In the genomic region with DNA sequence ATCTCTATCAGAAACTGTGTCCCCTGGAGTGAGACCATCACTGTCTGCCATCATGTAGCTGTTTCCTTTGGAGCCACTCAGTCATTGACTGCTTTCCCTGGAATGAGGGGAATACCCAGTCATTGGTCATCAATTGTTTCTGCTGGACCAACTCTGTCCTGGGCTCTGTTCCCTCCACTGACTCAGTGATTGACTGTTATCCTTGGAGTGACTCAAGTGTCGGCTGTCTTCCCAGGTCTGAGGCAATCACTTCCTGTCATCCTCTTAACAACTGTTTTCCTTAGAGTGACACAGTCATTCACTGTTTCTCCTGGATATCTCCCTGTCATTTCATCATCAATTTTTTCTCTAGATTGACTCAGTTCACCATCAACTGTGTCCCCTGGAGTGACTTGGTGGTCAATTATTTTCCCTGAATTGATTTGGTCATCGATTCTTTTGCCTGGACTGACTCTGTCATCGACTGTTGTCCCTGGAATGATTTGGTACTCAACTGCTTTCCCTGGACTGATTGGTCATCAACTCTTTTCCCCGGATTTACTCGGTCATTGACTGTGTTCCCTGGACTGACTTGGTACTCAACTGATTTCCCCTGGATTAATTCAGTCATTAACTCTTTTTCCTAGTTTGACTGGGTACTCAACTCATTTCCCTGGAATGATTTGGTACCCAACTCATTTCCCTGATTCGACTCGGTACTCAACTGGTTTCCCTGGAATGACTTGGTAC, we compare ENCODE assay signal across 13 cellular contexts.
A peak's percentile ranks its signal among the peaks of the same experiment; 100 is the strongest.
DNase-seq lines count a peak whose midpoint lies in the region; TF ChIP-seq lines count a peak whose summit lies in the region.
"Had no signal": no experiment of that assay in that cellular context is flagged by ENCODE, and none has a peak within 500 bp of the region (broad histone marks: within the 10 kb centered on the region; RNA-seq: fewer than 3 reads in every experiment).

No MANE protein-coding gene starts in this region.

- no peak overlapping the region for H3K4me3 ChIP-seq in tibial artery
- H3K4me3 ChIP-seq in HAP-1 = no peak overlapping the region
- H3K4me3 ChIP-seq: testis had no signal

- H3K9me3 ChIP-seq in tibial artery (no peaks in the 10 kb centered on the region), HAP-1 (no peaks in the 10 kb centered on the region)
- H3K9me3 ChIP-seq: testis had no signal

- intact Hi-C loops in tibial artery (cut with DNase I; ENCODE audit: low total_unique reads) = no loop called here

- no peaks in the 10 kb centered on the region for H3K27me3 ChIP-seq in tibial artery
- H3K27me3 ChIP-seq in HAP-1 (ENCODE audit: low read depth) = no peaks in the 10 kb centered on the region
- H3K27me3 ChIP-seq: testis had no signal

- H3K27ac ChIP-seq in tibial artery = no peak overlapping the region
- H3K27ac ChIP-seq: testis had no signal

- H3K36me3 ChIP-seq in tibial artery (no peaks in the 10 kb centered on the region), HAP-1 (replicated peaks) (no peaks in the 10 kb centered on the region)

- H3K4me1 ChIP-seq in tibial artery (no peaks in the 10 kb centered on the region), HAP-1 (no peaks in the 10 kb centered on the region)
- H3K4me1 ChIP-seq: testis had no signal

- TF ChIP-seq CTCF in tibial artery (IDR thresholded peaks at IDR 0.05) = no peak
- TF ChIP-seq CTCF in GM10266 (IDR thresholded peaks at IDR 0.05; ENCODE audit: control insufficient read depth, insufficient read depth, low read depth, missing control alignments) = no peak

- peak; percentile 6 for DNase-seq in GM04503 (ENCODE audit: low read depth)
- DNase-seq in RPMI7951 (ENCODE audit: low read depth) = peak; percentile 7
- peak; percentile 59 for DNase-seq in fibroblast of gingiva (ENCODE audit: low read depth)
- peak; percentile 21 to 65 for DNase-seq in tibial artery
- DNase-seq in HAP-1 (ENCODE audit: low spot score in 2 of 2) = no peak
- no peak for DNase-seq in GM10266 (ENCODE audit: extremely low spot score)
- DNase-seq in NCI-H446 treated with DMSO at 0.1 percent for 48 hours (lab: John Stamatoyannopoulos, UW) = no peak
- DNase-seq: activated CD4-positive, alpha-beta T cell treated with anti-CD3 and anti-CD28 coated beads, Interleukin-2, amount 50 U/mL, for 1 hour; activated CD8-positive, alpha-beta memory T cell treated with anti-CD3 and anti-CD28 coated beads, Interleukin-2, amount 50 U/mL, for 4 hours; COR-L47; NCI-H2029; nucleus accumbens; testis had no signal

- in situ Hi-C loops in HAP-1 (cut with MboI; ENCODE audit: low sequenced_read_pairs) = no loop called here

Comparison
In these comparisons a context has a peak if more than half of its experiments do, and no peak if none do; other contexts are left out.
1. DNase-seq: peak in GM04503 (single experiment), RPMI7951 (single experiment), fibroblast of gingiva (single experiment) and tibial artery (2 of 2); none in HAP-1 (0 of 2), GM10266 (single experiment) and NCI-H446 treated with DMSO at 0.1 percent for 48 hours (single experiment).